In genomic region chr2:218009191-218010114, GRCh38 we compare ENCODE assay signal across 9 cellular contexts. TPM values are rescaled to one million over a fixed set of nuclear protein-coding genes. Genes with fewer than 3 reads are reported as not detected.
DNase-seq lines count a peak whose midpoint lies in the region; ATAC-seq and TF ChIP-seq lines count a peak whose summit lies in the region.
"Had no signal": no experiment of that assay in that cellular context is flagged by ENCODE, and none has a peak within 500 bp of the region (broad histone marks: within the 10 kb centered on the region; RNA-seq: fewer than 3 reads in every experiment).

No MANE protein-coding gene starts in this region.

- DNase-seq in HAP-1 (ENCODE audit: low spot score in 2 of 2) (peak in 1 of 2 experiments; percentile 30), WERI-Rb-1 (no peak), heart left ventricle (no peak), gastrocnemius medialis (no peak), ACHN (no peak), midbrain (lab: John Stamatoyannopoulos, UW) (no peak), DMS114 treated with DMSO at 0.1 percent for 48 hours (lab: John Stamatoyannopoulos, UW; ENCODE audit: unreplicated experiment) (no peak), occipital lobe (lab: John Stamatoyannopoulos, UW) (no peak)

- in situ Hi-C loops in HAP-1 (cut with MboI; ENCODE audit: low sequenced_read_pairs), result no loop called here
- in situ Hi-C loops in gastrocnemius medialis (cut with MboI; ENCODE audit: low sequenced_read_pairs in 4 of 4), result no loop called here
- in situ Hi-C loops in ACHN (cut with HindIII; ENCODE audit: low pct_ligation_motif_present, low pct_unique_long_range_greater_than_20kb, low sequenced_read_pairs), result no loop called here

- ATAC-seq in heart left ventricle (no peak), gastrocnemius medialis (peak in 1 of 2 donors; percentile 4)

- H3K4me1 ChIP-seq in HAP-1, result no peaks in the 10 kb centered on the region
- H3K4me1 ChIP-seq in heart left ventricle, result peaks cover 0 to 39% (median 22%) of the 10 kb centered on the region in 12 donors
- peaks cover 27 to 54% of the 10 kb centered on the region in 2 donors for H3K4me1 ChIP-seq in gastrocnemius medialis

- no peak overlapping the region for H3K27ac ChIP-seq in WERI-Rb-1
- peak overlapping the region in 4 of 12 donors; percentile 42 to 60 (median 50) for H3K27ac ChIP-seq in heart left ventricle
- peak overlapping the region in 3 of 4 donors; percentile 26 to 59 (median 42) for H3K27ac ChIP-seq in gastrocnemius medialis

- H3K36me3 ChIP-seq in HAP-1 (replicated peaks) (no peaks in the 10 kb centered on the region), WERI-Rb-1 (no peaks in the 10 kb centered on the region), heart left ventricle (no peaks in the 10 kb centered on the region), gastrocnemius medialis (no peaks in the 10 kb centered on the region)

- 12 to 25% (median 18%) methylated on average over 24 to 31 of the region's 31 CpGs for WGBS in heart left ventricle, 4 donors

- H3K9me3 ChIP-seq in HAP-1, result no peaks in the 10 kb centered on the region
- H3K9me3 ChIP-seq in WERI-Rb-1 (ENCODE audit: severe bottlenecking), result no peaks in the 10 kb centered on the region
- no peaks in the 10 kb centered on the region for H3K9me3 ChIP-seq in heart left ventricle
- H3K9me3 ChIP-seq in gastrocnemius medialis, result no peaks in the 10 kb centered on the region

- intact Hi-C loops in heart left ventricle (cut with DNase I) (no loop called here), gastrocnemius medialis (cut with DNase I; ENCODE audit: low total_unique reads) (loop anchor here (2.0 kb wide), 1 partner anchor 25 kb away; no protein-coding TSS in a partner anchor)

- TF ChIP-seq CTCF in WERI-Rb-1 (IDR thresholded peaks at IDR 0.05; ENCODE audit: low read depth, low read length) (no peak), heart left ventricle (IDR thresholded peaks at IDR 0.05) (no peak), gastrocnemius medialis (IDR thresholded peaks at IDR 0.05 in 4 of 5, conservative IDR thresholded peaks at IDR 0.05 in 1 of 5) (no peak)

- 0 out of 2 replicates have a peak, but pooled peaks cover 3% of the 10 kb centered on the region for H3K27me3 ChIP-seq in HAP-1 (ENCODE audit: low read depth)
- H3K27me3 ChIP-seq in WERI-Rb-1 (ENCODE audit: insufficient read depth, low read depth, severe bottlenecking), result peaks cover 10% of the 10 kb centered on the region
- H3K27me3 ChIP-seq in heart left ventricle, result peaks cover 0 to 20% (median 0%) of the 10 kb centered on the region in 9 donors
- H3K27me3 ChIP-seq in gastrocnemius medialis, result no peaks in the 10 kb centered on the region

- peak overlapping the region; percentile 46 for H3K4me3 ChIP-seq in HAP-1
- H3K4me3 ChIP-seq in WERI-Rb-1 (ENCODE audit: low read depth, low read length), result peak overlapping the region; percentile 45
- peak overlapping the region; percentile 34 to 65 (median 55) for H3K4me3 ChIP-seq in heart left ventricle
- H3K4me3 ChIP-seq in gastrocnemius medialis, result peak overlapping the region; percentile 55 to 77 (median 70)
- H3K4me3 ChIP-seq: K562 had no signal

- TF ChIP-seq POLR2A in heart left ventricle (IDR thresholded peaks at IDR 0.05) (no peak), gastrocnemius medialis (IDR thresholded peaks at IDR 0.05) (no peak)

RNA-seq across cellular contexts. Expression of gene TNS1, which starts 6.7 kb away (rescaled TPM):
- 100 to 1,000 TPM; 513 to 899 (median 742) TPM for total RNA-seq in heart left ventricle
- 100 to 1,000 TPM; 243 to 339 TPM for polyA plus RNA-seq in heart left ventricle
- total RNA-seq in gastrocnemius medialis, result 100 to 1,000 TPM; 407 to 670 (median 484) TPM
- total RNA-seq in occipital lobe, result 3.1 TPM

RNA-seq across cellular contexts. Expression of gene RUFY4, which starts 59.6 kb away (rescaled TPM):
- 1 to 10 TPM in 1 of 9 donors, under 1 TPM in 2, not detected in 6; 0.11 to 1.0 (median 0.14) TPM for total RNA-seq in heart left ventricle
- polyA plus RNA-seq in heart left ventricle, result not detected
- under 1 TPM in 1 of 4 donors, not detected in 3; 0.25 TPM for total RNA-seq in gastrocnemius medialis
- total RNA-seq in occipital lobe, result 0.78 TPM
- total RNA-seq: K562 had no signal
- polyA plus RNA-seq: K562 had no signal

Comparison
In these comparisons a context has a peak if more than half of its experiments do, and no peak if none do; other contexts are left out.
1. RNA of gene TNS1, which starts 6.7 kb away (total RNA-seq): 513 to 899 TPM in heart left ventricle and 407 to 670 TPM in gastrocnemius medialis; 3.1 TPM in occipital lobe (single experiment); every median in the first group is over 10 times any median in the second.
2. Peak in every context shown above with its lines, with median percentiles within 50 percentile points of each other: H3K4me3 ChIP-seq.